ENCODE assay signal across 8 cellular contexts in the genomic region with DNA sequence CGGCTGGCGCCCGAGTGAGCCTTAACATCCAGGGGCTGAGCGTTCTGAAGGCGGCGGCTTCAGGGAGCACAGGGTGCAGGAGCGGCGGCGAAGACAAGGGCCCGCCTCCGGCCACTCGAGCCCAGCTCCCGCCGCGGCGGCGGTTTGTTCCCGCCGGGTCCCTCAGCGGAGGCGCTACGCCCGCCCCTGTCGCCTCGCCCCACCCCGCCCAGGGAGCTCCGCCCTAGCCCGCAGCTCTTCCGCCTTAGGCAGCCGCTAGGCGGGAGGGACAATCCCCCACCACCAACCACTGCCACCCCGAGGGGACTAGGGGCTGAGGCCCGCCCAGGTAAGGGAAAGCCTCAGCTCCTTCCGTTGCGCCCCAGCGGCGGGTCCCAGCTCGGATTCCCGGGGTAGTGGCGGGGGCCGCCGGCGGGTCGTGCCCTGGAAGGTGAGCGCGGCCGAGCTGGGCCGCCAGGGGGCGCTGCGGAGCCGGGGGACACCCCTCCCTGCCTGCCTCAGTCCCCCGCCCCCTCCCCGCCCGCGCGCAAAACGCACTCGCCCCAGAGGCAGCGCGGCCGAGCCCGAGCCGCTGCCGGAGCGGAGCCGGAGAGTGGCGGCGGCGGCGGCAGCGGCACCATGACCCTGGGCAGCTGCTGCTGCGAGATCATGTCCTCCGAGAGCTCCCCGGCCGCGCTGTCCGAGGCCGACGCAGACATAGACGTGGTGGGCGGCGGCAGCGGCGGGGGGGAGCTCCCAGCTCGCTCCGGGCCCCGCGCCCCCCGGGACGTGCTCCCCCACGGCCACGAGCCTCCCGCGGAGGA. TPM values are rescaled to one million over a fixed set of nuclear protein-coding genes. Genes with fewer than 3 reads are reported as not detected.
DNase-seq lines count a peak whose midpoint lies in the region; ATAC-seq and TF ChIP-seq lines count a peak whose summit lies in the region.

TSS of gene FOXD2 (plus strand) at position 527 of the 803 bp plus-strand sequence. CDS start at position 619, 92 bp downstream.

- DNase-seq in D341Med (ENCODE audit: low spot score) (peak; percentile 93), HPDE6-E6E7 (ENCODE audit: extremely low spot score) (peak; percentile 85), NOMO-1 (lab: John Stamatoyannopoulos, UW; ENCODE audit: unreplicated experiment in 2 of 2) (peak; percentile 73 to 91), epithelial cell of proximal tubule (ENCODE audit: low read depth) (no peak)
- DNase-seq in activated CD8-positive, alpha-beta memory T cell treated with anti-CD3 and anti-CD28 coated beads, Interleukin-2, amount 50 U/mL, for 24 hours (ENCODE audit: extremely low read depth): peak; percentile 68
- DNase-seq in stimulated activated CD8-positive, alpha-beta memory T cell treated with anti-CD3 and anti-CD28 coated beads, Interleukin-7, amount 100 ng/mL, for 4 hours (ENCODE audit: low read depth in 2 of 2): peak; percentile 79 to 89

- peak; percentile 64 for TF ChIP-seq CTCF in epithelial cell of proximal tubule (conservative IDR thresholded peaks at IDR 0.05; ENCODE audit: low read depth, low read length)

- H3K27me3 ChIP-seq in muscle layer of duodenum (ENCODE audit: low read depth, low read length): peaks cover 66% of the 10 kb centered on the region

- no peaks in the 10 kb centered on the region for H3K9me3 ChIP-seq in muscle layer of duodenum (ENCODE audit: control insufficient read depth in 1 of 2, low read length in 2 of 2)

- no peaks in the 10 kb centered on the region for H3K36me3 ChIP-seq in muscle layer of duodenum (ENCODE audit: control insufficient read depth in 1 of 2, insufficient read depth in 2 of 2, low read length in 2 of 2)

- H3K4me1 ChIP-seq in muscle layer of duodenum (ENCODE audit: control insufficient read depth in 1 of 2, insufficient read depth in 2 of 2, low read length in 2 of 2): peaks cover 13 to 56% of the 10 kb centered on the region in 2 donors

- H3K4me3 ChIP-seq in epithelial cell of proximal tubule (ENCODE audit: low read depth, low read length) (peak within 1 kb of the TSS; percentile 80), muscle layer of duodenum (ENCODE audit: low read depth in 1 of 2, low read length in 2 of 2) (peak within 1 kb of the TSS; percentile 52 to 74)

- peak; percentile 63 for ATAC-seq in GM19468 (IDR thresholded peaks at IDR 0.05; ENCODE audit: extremely low read depth, unreplicated experiment)

- H3K27ac ChIP-seq in muscle layer of duodenum (ENCODE audit: low read length): no peak within 1 kb of the TSS

RNA-seq across cellular contexts. Expression of gene FOXD2, which starts in this region (rescaled TPM):
- total RNA-seq in epithelial cell of proximal tubule: 0.14 TPM in 1 of 2 replicates, not detected in the other
